ENCODE assay signal across 8 cellular contexts in the genomic region with DNA sequence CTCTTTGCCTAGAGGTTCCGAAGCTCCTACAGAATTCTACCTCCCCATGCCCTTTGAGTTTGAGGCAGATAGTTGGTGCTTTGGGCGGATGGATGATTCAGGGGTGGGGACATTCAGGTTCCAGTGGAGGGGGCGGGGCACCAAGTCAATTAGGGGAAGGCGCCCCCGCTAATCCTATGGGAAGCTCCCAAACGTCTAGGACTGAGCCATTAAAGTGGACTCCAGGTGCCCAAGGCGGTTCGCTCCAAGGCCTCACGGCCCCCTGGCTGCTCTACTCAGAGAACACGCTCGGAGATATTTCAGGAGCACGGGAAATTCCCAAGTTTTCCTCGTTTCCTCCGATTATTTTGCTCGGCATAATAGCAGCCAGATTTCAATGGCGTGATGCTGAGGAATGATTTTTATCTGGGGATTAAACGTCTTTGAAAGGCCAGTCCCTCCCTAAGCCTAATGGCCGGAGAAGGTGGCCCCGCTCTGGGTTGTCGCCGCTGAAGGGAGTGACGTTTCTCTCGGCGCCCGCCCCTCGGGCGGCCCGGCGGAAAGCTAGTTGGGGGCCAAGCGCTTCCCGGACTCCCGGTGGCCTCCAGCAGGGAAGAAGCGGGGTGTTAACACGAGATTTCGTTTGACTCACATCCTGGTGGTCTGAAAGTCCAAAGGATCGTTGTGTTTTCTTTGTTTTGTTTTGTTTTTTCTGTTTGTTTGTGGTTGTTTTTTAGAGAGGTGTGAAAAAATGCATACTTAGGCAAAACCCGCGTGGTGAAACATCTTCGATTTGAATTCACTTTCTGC. TPM values are rescaled to one million over a fixed set of nuclear protein-coding genes. Genes with fewer than 3 reads are reported as not detected.
DNase-seq lines count a peak whose midpoint lies in the region; ATAC-seq and TF ChIP-seq lines count a peak whose summit lies in the region.

No MANE protein-coding gene starts in this region.

- peaks cover 14% of the 10 kb centered on the region for H3K4me1 Mint-ChIP-seq in progenitor cell of endocrine pancreas (ENCODE audit: low read depth)

- H3K9me3 Mint-ChIP-seq in progenitor cell of endocrine pancreas (ENCODE audit: low read depth) = no peaks in the 10 kb centered on the region

- no peak overlapping the region for H3K27ac Mint-ChIP-seq in progenitor cell of endocrine pancreas

- ATAC-seq in GM21390 (IDR thresholded peaks at IDR 0.05; ENCODE audit: unreplicated experiment) (no peak), GM19035 (IDR thresholded peaks at IDR 0.05; ENCODE audit: unreplicated experiment) (no peak)

- peaks cover 85% of the 10 kb centered on the region for H3K27me3 Mint-ChIP-seq in progenitor cell of endocrine pancreas

- DNase-seq in ELF-1 (ENCODE audit: low read depth, low spot score) = peak; percentile 55
- DNase-seq in RPMI7951 (ENCODE audit: low read depth) = peak; percentile 46
- DNase-seq in fibroblast of peridontal ligament (ENCODE audit: extremely low read depth) = peak; percentile 61
- DNase-seq in progenitor cell of endocrine pancreas (ENCODE audit: low spot score, unreplicated experiment) = no peak
- no peak for DNase-seq in cerebellar nuclear complex (lab: John Stamatoyannopoulos, UW)
- no peak for DNase-seq in DMS153 (lab: John Stamatoyannopoulos, UW)

- peak overlapping the region; percentile 70 for H3K4me3 Mint-ChIP-seq in progenitor cell of endocrine pancreas (ENCODE audit: low read depth)

- TF ChIP-seq CTCF in progenitor cell of endocrine pancreas (IDR thresholded peaks at IDR 0.05; ENCODE audit: unreplicated experiment) = no peak

- H3K36me3 Mint-ChIP-seq in progenitor cell of endocrine pancreas (ENCODE audit: insufficient read depth) = no peaks in the 10 kb centered on the region

RNA-seq across cellular contexts. Expression of a gene that starts 1.5 kb away (rescaled TPM):
- total RNA-seq in RPMI7951 (2014; rRNA removed; shearing (Covaris generic)) = 6.4 and 7.6 TPM in 2 replicates
- total RNA-seq in progenitor cell of endocrine pancreas = 2.9 and 5.0 TPM in 2 replicates

Comparison
In these comparisons a context has a peak if more than half of its experiments do, and no peak if none do; other contexts are left out.
1. DNase-seq: peak in ELF-1 (single experiment), RPMI7951 (single experiment) and fibroblast of peridontal ligament (single experiment); none in progenitor cell of endocrine pancreas (single experiment), cerebellar nuclear complex (0 of 2) and DMS153 (single experiment).